25 cellular contexts compared by ENCODE assay signal in genomic region chr2:236951830-236952475, GRCh38.
"Had no signal": no experiment of that assay in that cellular context is flagged by ENCODE, and none has a peak within 500 bp of the region (broad histone marks: within the 10 kb centered on the region; RNA-seq: fewer than 3 reads in every experiment).

No MANE protein-coding gene starts in this region.

- H3K27me3 ChIP-seq: dorsolateral prefrontal cortex, esophagus muscularis mucosa, gastroesophageal sphincter, heart left ventricle, hepatocyte, left lung, neural progenitor cell, thyroid gland had no signal

- H3K27ac Mint-ChIP-seq: nephron; neural progenitor cell; progenitor cell of endocrine pancreas; stimulated activated naive B cell treated with anti-CD40 and anti-IgM and Interleukin-4, amounts not matched to agents 10 μg/mL and 1 μg/mL and 100 μg/mL, for 72 hours; stimulated activated naive CD8-positive, alpha-beta T cell treated with anti-CD3 and anti-CD28 coated beads, Interleukin-15, amount 100 ng/mL, for 72 hours had no signal

- FAIRE-seq: endothelial cell of umbilical vein, kidney had no signal

- H3K9me3 ChIP-seq: esophagus muscularis mucosa, gastroesophageal sphincter, left lung, thyroid gland had no signal

- H3K4me3 Mint-ChIP-seq: naive thymus-derived CD4-positive, alpha-beta T cell; nephron; neural progenitor cell; stimulated activated naive B cell treated with anti-CD40 and anti-IgM and Interleukin-4, amounts not matched to agents 10 μg/mL and 1 μg/mL and 100 μg/mL, for 72 hours; stimulated activated naive CD8-positive, alpha-beta T cell treated with anti-CD3 and anti-CD28 coated beads, Interleukin-15, amount 100 ng/mL, for 72 hours had no signal

- H3K4me1 Mint-ChIP-seq: stimulated activated naive B cell treated with anti-CD40 and anti-IgM and Interleukin-4, amounts not matched to agents 10 μg/mL and 1 μg/mL and 100 μg/mL, for 72 hours; stimulated activated naive CD8-positive, alpha-beta T cell treated with anti-CD3 and anti-CD28 coated beads, Interleukin-15, amount 100 ng/mL, for 72 hours had no signal

- ATAC-seq: foreskin keratinocyte; gastroesophageal sphincter; heart left ventricle; left lung; naive thymus-derived CD4-positive, alpha-beta T cell; stimulated activated naive B cell treated with anti-CD40 and anti-IgM and Interleukin-4, amounts not matched to agents 10 μg/mL and 1 μg/mL and 100 μg/mL, for 72 hours; stimulated activated naive CD8-positive, alpha-beta T cell treated with anti-CD3 and anti-CD28 coated beads, Interleukin-15, amount 100 ng/mL, for 72 hours had no signal

- H3K4me3 ChIP-seq: dorsolateral prefrontal cortex, esophagus muscularis mucosa, gastroesophageal sphincter, heart left ventricle, hepatocyte, left lung, neural progenitor cell, skin epidermis, spleen, thyroid gland had no signal

- H3K36me3 Mint-ChIP-seq: neural progenitor cell; stimulated activated naive B cell treated with anti-CD40 and anti-IgM and Interleukin-4, amounts not matched to agents 10 μg/mL and 1 μg/mL and 100 μg/mL, for 72 hours had no signal

- H3K9ac ChIP-seq: neural progenitor cell, parathyroid adenoma had no signal

- H3K27ac ChIP-seq: dorsolateral prefrontal cortex, esophagus muscularis mucosa, foreskin keratinocyte, gastroesophageal sphincter, heart left ventricle, hepatocyte, left lung, neural progenitor cell, parathyroid adenoma, skin epidermis, spleen, thyroid gland had no signal

- H3K36me3 ChIP-seq: esophagus muscularis mucosa, gastroesophageal sphincter, heart left ventricle, left lung, neural progenitor cell, spleen, thyroid gland had no signal

- H3K4me1 ChIP-seq: esophagus muscularis mucosa, foreskin keratinocyte, gastroesophageal sphincter, left lung, parathyroid adenoma, thyroid gland had no signal

- DNase-seq: cerebellar nuclear complex; dorsolateral prefrontal cortex; effector CD8-positive, alpha-beta T cell; foreskin keratinocyte; heart left ventricle; kidney; left lung; mesenchymal stem cell; midbrain; naive thymus-derived CD4-positive, alpha-beta T cell; spleen; stimulated activated CD4-positive, alpha-beta T cell treated with anti-CD3 and anti-CD28 coated beads, Interleukin-4, amount 100 ng/mL, for 4 hours; stimulated activated naive B cell treated with anti-CD40 and anti-IgM and Interleukin-4, amounts not matched to agents 10 μg/mL and 1 μg/mL and 100 μg/mL, for 72 hours; stimulated activated naive CD8-positive, alpha-beta T cell treated with anti-CD3 and anti-CD28 coated beads, Interleukin-15, amount 100 ng/mL, for 72 hours; thyroid gland; trophoblast cell had no signal
